9 cellular contexts compared by ENCODE assay signal in the genomic region with DNA sequence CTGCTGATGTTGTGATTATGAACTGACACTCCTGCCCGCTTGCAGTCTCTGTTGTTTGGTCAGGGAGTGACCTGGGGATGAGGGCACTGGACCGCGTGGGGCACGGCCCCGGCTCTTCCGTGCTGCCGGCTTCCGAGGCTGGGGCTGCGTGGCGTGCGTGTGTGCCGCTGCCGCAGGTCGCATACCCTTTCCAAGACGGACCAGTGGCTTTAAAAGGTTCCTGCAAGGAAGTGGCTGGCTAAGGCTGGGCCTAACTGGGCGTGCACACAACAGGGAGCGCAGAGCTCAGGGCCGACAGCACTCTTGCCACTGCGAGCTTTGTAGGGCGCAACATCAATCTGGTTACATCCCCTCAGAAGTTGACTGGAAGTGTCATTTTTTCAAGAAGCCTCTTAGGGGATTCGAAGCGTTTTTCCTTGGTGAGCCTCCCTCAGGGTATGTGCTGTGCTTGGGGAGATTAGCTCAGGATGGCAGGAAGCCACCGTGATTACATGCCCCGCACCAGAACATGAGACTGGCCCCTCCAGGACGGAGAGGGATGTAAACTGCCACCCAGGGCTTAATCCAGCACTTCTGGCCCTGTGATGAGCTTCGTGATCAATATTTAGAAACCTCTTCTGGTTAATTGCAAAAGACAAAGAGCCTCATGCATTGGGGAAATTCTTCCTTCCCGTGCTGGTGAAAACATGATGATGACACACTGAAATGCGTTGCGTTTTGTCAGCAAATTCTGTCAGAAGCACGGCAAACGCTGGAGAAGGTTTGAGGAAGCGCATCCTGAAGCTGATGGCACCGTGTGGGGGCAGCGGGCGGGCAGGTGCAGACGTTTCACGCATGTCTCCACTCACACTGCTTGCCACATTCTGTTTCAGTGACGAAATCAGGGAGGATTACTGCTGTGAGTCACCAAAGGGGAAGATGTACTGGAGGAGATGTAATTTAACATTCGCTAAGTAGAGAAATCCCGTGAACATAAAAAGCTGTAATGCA. TPM values are rescaled to one million over a fixed set of nuclear protein-coding genes. Genes with fewer than 3 reads are reported as not detected.
DNase-seq lines count a peak whose midpoint lies in the region; ATAC-seq, FAIRE-seq and TF ChIP-seq lines count a peak whose summit lies in the region.
"Had no signal": no experiment of that assay in that cellular context is flagged by ENCODE, and none has a peak within 500 bp of the region (broad histone marks: within the 10 kb centered on the region; RNA-seq: fewer than 3 reads in every experiment).

No MANE protein-coding gene starts in this region.

- H3K9me3 ChIP-seq in kidney (ENCODE audit: control insufficient read depth in 1 of 2, low read length in 2 of 2) = no peaks in the 10 kb centered on the region

- no peaks in the 10 kb centered on the region for H3K4me1 ChIP-seq in kidney (ENCODE audit: control insufficient read depth in 1 of 2, insufficient read depth in 1 of 2, low read depth in 1 of 2, low read length in 2 of 2)

- no peak for ATAC-seq in HG02840 (IDR thresholded peaks at IDR 0.05; ENCODE audit: low FRiP score, unreplicated experiment)

- no peak overlapping the region for H3K9ac ChIP-seq in kidney (ENCODE audit: low read length in 2 of 2)

- H3K4me3 Mint-ChIP-seq in activated CD4-positive, alpha-beta T cell treated with anti-CD3 and anti-CD28 coated beads, Interleukin-2, amount 10 ng/mL, durations not matched to agents 24 days and 14 days = no peak overlapping the region

- H3K27ac ChIP-seq in kidney (ENCODE audit: low read depth in 2 of 2, low read length in 2 of 2) = peak overlapping the region in 1 of 2 donors; percentile 27

- DNase-seq in activated CD4-positive, alpha-beta T cell treated with anti-CD3 and anti-CD28 coated beads, Interleukin-2, amount 10 ng/mL, durations not matched to agents 24 days and 14 days = no peak
- no peak for DNase-seq in activated CD4-positive, alpha-beta T cell treated with anti-CD3 and anti-CD28 coated beads for 1 hour
- DNase-seq in amygdala (lab: John Stamatoyannopoulos, UW) (peak in 29 of 56 donors; percentile 4 to 63 (median 34)), kidney (peak; percentile 62), superior temporal gyrus (ENCODE audit: extremely low spot score) (peak; percentile 57), islet precursor cell (no peak), NCI-H526 (lab: John Stamatoyannopoulos, UW) (no peak)

- intact Hi-C loops in activated CD4-positive, alpha-beta T cell treated with anti-CD3 and anti-CD28 coated beads, Interleukin-2, amount 10 ng/mL, durations not matched to agents 24 days and 14 days (cut with micrococcal nuclease) = no loop called here
- intact Hi-C loops in kidney (cut with DNase I) = no loop called here

- TF ChIP-seq CTCF in kidney (IDR thresholded peaks at IDR 0.05; ENCODE audit: borderline replicate concordance, extremely low read depth, insufficient read depth) = no peak

- FAIRE-seq in kidney (lab: Jason Lieb, UNC) = no peak

- no peaks in the 10 kb centered on the region for H3K27me3 Mint-ChIP-seq in activated CD4-positive, alpha-beta T cell treated with anti-CD3 and anti-CD28 coated beads, Interleukin-2, amount 10 ng/mL, durations not matched to agents 24 days and 14 days
- H3K27me3 Mint-ChIP-seq: brain had no signal

- peaks cover 10 to 20% of the 10 kb centered on the region in 2 donors for H3K36me3 ChIP-seq in kidney (ENCODE audit: control insufficient read depth in 1 of 2, insufficient read depth in 2 of 2, low read length in 2 of 2)

- H3K27ac Mint-ChIP-seq in activated CD4-positive, alpha-beta T cell treated with anti-CD3 and anti-CD28 coated beads, Interleukin-2, amount 10 ng/mL, durations not matched to agents 24 days and 14 days = peak overlapping the region; percentile 66

- H3K4me3 ChIP-seq in kidney (ENCODE audit: low read length in 2 of 2) = no peak overlapping the region

- peaks cover 46% of the 10 kb centered on the region for H3K36me3 Mint-ChIP-seq in activated CD4-positive, alpha-beta T cell treated with anti-CD3 and anti-CD28 coated beads, Interleukin-2, amount 10 ng/mL, durations not matched to agents 24 days and 14 days (ENCODE audit: low read depth)

- H3K4me1 Mint-ChIP-seq in activated CD4-positive, alpha-beta T cell treated with anti-CD3 and anti-CD28 coated beads, Interleukin-2, amount 10 ng/mL, durations not matched to agents 24 days and 14 days = peaks cover 19% of the 10 kb centered on the region

- H3K9me3 Mint-ChIP-seq in activated CD4-positive, alpha-beta T cell treated with anti-CD3 and anti-CD28 coated beads, Interleukin-2, amount 10 ng/mL, durations not matched to agents 24 days and 14 days = no peaks in the 10 kb centered on the region

RNA-seq across cellular contexts. Expression of a gene that starts 11.1 kb away (rescaled TPM):
- total RNA-seq in activated CD4-positive, alpha-beta T cell treated with anti-CD3 and anti-CD28 coated beads, Interleukin-2, amount 10 ng/mL, durations not matched to agents 24 days and 14 days = 61.3 and 62.6 TPM in 2 replicates
- 75.2 TPM for total RNA-seq in kidney
- 65.0 TPM for polyA plus RNA-seq in kidney (ENCODE audit: insufficient read depth, low read depth, low replicate concordance)

RNA-seq across cellular contexts. Expression of a gene that starts 46.2 kb away (rescaled TPM):
- total RNA-seq in activated CD4-positive, alpha-beta T cell treated with anti-CD3 and anti-CD28 coated beads, Interleukin-2, amount 10 ng/mL, durations not matched to agents 24 days and 14 days = 28.3 and 28.4 TPM in 2 replicates
- 32.5 TPM for total RNA-seq in kidney
- polyA plus RNA-seq in kidney (ENCODE audit: insufficient read depth, low read depth, low replicate concordance) = 5.2 TPM

RNA-seq across cellular contexts. Expression of a gene that starts 51.8 kb away (rescaled TPM):
- 190 and 200 TPM in 2 replicates for total RNA-seq in activated CD4-positive, alpha-beta T cell treated with anti-CD3 and anti-CD28 coated beads, Interleukin-2, amount 10 ng/mL, durations not matched to agents 24 days and 14 days
- total RNA-seq in kidney = 170 TPM
- polyA plus RNA-seq in kidney (ENCODE audit: insufficient read depth, low read depth, low replicate concordance) = 96.1 TPM

Comparison
In these comparisons a context has a peak if more than half of its experiments do, and no peak if none do; other contexts are left out.
1. DNase-seq: peak in amygdala (29 of 56), kidney (single experiment) and superior temporal gyrus (single experiment); none in activated CD4-positive, alpha-beta T cell treated with anti-CD3 and anti-CD28 coated beads, Interleukin-2, amount 10 ng/mL, durations not matched to agents 24 days and 14 days (single experiment), activated CD4-positive, alpha-beta T cell treated with anti-CD3 and anti-CD28 coated beads for 1 hour (single experiment), islet precursor cell (single experiment) and NCI-H526 (0 of 2).